Comparison of ENCODE assay signal across 17 cellular contexts in the genomic region with DNA sequence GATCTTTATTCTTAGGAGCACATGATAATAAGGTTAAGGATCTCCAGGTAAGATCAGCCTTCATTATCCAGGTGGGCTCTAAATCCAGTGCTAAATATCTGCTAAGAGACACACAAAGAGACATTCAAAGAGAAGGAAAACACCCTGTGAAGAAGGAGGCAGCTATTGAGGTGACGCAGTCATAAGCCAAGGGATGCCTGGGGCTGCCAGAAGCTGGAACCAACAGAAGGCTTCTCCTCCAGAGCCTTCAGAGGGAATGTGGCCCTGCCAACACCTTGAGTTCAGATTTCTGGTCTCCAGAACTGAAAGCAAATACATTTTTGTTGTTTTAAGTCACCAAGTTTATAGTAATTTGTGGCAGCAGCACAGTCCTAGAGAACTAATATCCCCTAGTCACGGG.
DNase-seq lines count a peak whose midpoint lies in the region; ATAC-seq and TF ChIP-seq lines count a peak whose summit lies in the region.
"Had no signal": no experiment of that assay in that cellular context is flagged by ENCODE, and none has a peak within 500 bp of the region (broad histone marks: within the 10 kb centered on the region; RNA-seq: fewer than 3 reads in every experiment).

No MANE protein-coding gene starts in this region.

- peaks cover 59% of the 10 kb centered on the region for H3K4me1 ChIP-seq in left ventricle myocardium inferior
- H3K4me1 ChIP-seq in heart left ventricle = peaks cover 0 to 53% (median 34%) of the 10 kb centered on the region in 12 donors
- H3K4me1 ChIP-seq in esophagus squamous epithelium = peaks cover 21 to 71% (median 34%) of the 10 kb centered on the region in 3 donors
- peaks cover 8% of the 10 kb centered on the region for H3K4me1 ChIP-seq in parathyroid adenoma

- intact Hi-C loops in left ventricle myocardium inferior (cut with micrococcal nuclease) = no loop called here
- intact Hi-C loops in heart left ventricle (cut with DNase I) = loop anchor here in 2 of 10 donors (5.0 kb wide), 3 partner anchors 153 to 283 kb away; a partner anchor contains a TSS
- intact Hi-C loops in esophagus squamous epithelium (cut with DNase I) = no loop called here

- no peak overlapping the region for H2AFZ ChIP-seq in parathyroid adenoma

- no peak for TF ChIP-seq POLR2A in heart left ventricle (IDR thresholded peaks at IDR 0.05)
- TF ChIP-seq POLR2A in esophagus squamous epithelium (IDR thresholded peaks at IDR 0.05) = no peak

- H3K79me2 ChIP-seq in parathyroid adenoma = no peaks in the 10 kb centered on the region

- DNase-seq in left ventricle myocardium inferior (no peak), heart left ventricle (no peak), esophagus squamous epithelium (lab: John Stamatoyannopoulos, UW) (no peak), cerebellum (ENCODE audit: low spot score) (no peak)
- DNase-seq in stimulated activated CD4-positive, alpha-beta T cell treated with anti-CD3 and anti-CD28 coated beads, Interleukin-2, amount 100 ng/mL, for 48 hours = no peak
- DNase-seq: CD4-positive, alpha-beta memory T cell; COR-L47; MG63; NCI-H1105 treated with DMSO at 0.1 percent for 48 hours; NCI-H146; NCI-H2029; NCI-H526 treated with DMSO at 0.1 percent for 48 hours; Right ventricle myocardium superior; RPMI8226 had no signal

- H3K9me3 ChIP-seq in left ventricle myocardium inferior (replicated peaks) (no peaks in the 10 kb centered on the region), heart left ventricle (no peaks in the 10 kb centered on the region), esophagus squamous epithelium (no peaks in the 10 kb centered on the region), parathyroid adenoma (ENCODE audit: control insufficient read depth, low read length) (no peaks in the 10 kb centered on the region)
- H3K9me3 ChIP-seq: MG63 had no signal

- no peak overlapping the region for H3K4me2 ChIP-seq in parathyroid adenoma (ENCODE audit: low read length)

- peaks cover 49% of the 10 kb centered on the region for H3K27me3 ChIP-seq in left ventricle myocardium inferior (ENCODE audit: low read depth)
- H3K27me3 ChIP-seq in heart left ventricle = peaks cover 0 to 8% (median 0%) of the 10 kb centered on the region in 9 donors
- no peaks in the 10 kb centered on the region for H3K27me3 ChIP-seq in esophagus squamous epithelium
- no peaks in the 10 kb centered on the region for H3K27me3 ChIP-seq in parathyroid adenoma (ENCODE audit: control insufficient read depth, insufficient read depth, low read length)
- H3K27me3 ChIP-seq: MG63 had no signal

- H3K36me3 ChIP-seq in left ventricle myocardium inferior (no peaks in the 10 kb centered on the region), heart left ventricle (no peaks in the 10 kb centered on the region), esophagus squamous epithelium (no peaks in the 10 kb centered on the region), parathyroid adenoma (ENCODE audit: control insufficient read depth, insufficient read depth, low read length) (no peaks in the 10 kb centered on the region)
- H3K36me3 ChIP-seq: MG63 had no signal

- H3K9ac ChIP-seq in parathyroid adenoma = no peak overlapping the region

- ATAC-seq in heart left ventricle (no peak), HG02870 (IDR thresholded peaks at IDR 0.05; ENCODE audit: unreplicated experiment) (no peak), HG03520 (IDR thresholded peaks at IDR 0.05; ENCODE audit: unreplicated experiment) (no peak)

- no peak overlapping the region for H3K4me3 ChIP-seq in left ventricle myocardium inferior
- H3K4me3 ChIP-seq in heart left ventricle = no peak overlapping the region
- no peak overlapping the region for H3K4me3 ChIP-seq in esophagus squamous epithelium
- H3K4me3 ChIP-seq in parathyroid adenoma (ENCODE audit: low read depth, low read length) = no peak overlapping the region
- H3K4me3 ChIP-seq: MG63 had no signal

- WGBS in heart left ventricle, 4 donors = 78 to 84% (median 81%) methylated on average over 2 of the region's 2 CpGs
- WGBS in esophagus squamous epithelium, 2 donors = 44 to 72% methylated on average over 2 of the region's 2 CpGs

- H3K27ac ChIP-seq in left ventricle myocardium inferior (replicated peaks) (peak overlapping the region; percentile 62), heart left ventricle (peak overlapping the region in 1 of 12 donors; percentile 41), esophagus squamous epithelium (peak overlapping the region; percentile 11 to 72 (median 43)), parathyroid adenoma (peak overlapping the region; percentile 18)

- TF ChIP-seq CTCF in left ventricle myocardium inferior (IDR thresholded peaks at IDR 0.05; ENCODE audit: borderline replicate concordance) (no peak), heart left ventricle (IDR thresholded peaks at IDR 0.05) (no peak), esophagus squamous epithelium (IDR thresholded peaks at IDR 0.05) (no peak), parathyroid adenoma (IDR thresholded peaks at IDR 0.05) (no peak)
